In genomic region chr3:119677641-119677934, GRCh38 we compare ENCODE assay signal across 8 cellular contexts. TPM values are rescaled to one million over a fixed set of nuclear protein-coding genes. Genes with fewer than 3 reads are reported as not detected.
DNase-seq lines count a peak whose midpoint lies in the region; ATAC-seq and TF ChIP-seq lines count a peak whose summit lies in the region.

No MANE protein-coding gene starts in this region.

- peak overlapping the region; percentile 95 for H3K4me2 ChIP-seq in skeletal muscle satellite cell (ENCODE audit: low read length)

- DNase-seq in T-cell (no peak), fibroblast of villous mesenchyme (ENCODE audit: low read depth) (no peak), posterior cingulate gyrus (no peak), KG1 (lab: John Stamatoyannopoulos, UW) (no peak)
- no peak for DNase-seq in activated effector memory CD4-positive, alpha-beta T cell treated with Interleukin-2 at 50 U/mL for 16 hours

- H3K36me3 ChIP-seq in skeletal muscle satellite cell (ENCODE audit: insufficient read depth, low read length) = peaks cover 12% of the 10 kb centered on the region

- intact Hi-C loops in posterior cingulate gyrus (cut with DNase I) = loop anchor here (1.0 kb wide), 1 partner anchor 179 kb away; the partner anchor contains the start of gene TIMMDC1

- no peak for TF ChIP-seq CTCF in fibroblast of villous mesenchyme (IDR thresholded peaks at IDR 0.05; ENCODE audit: insufficient read depth, low read depth, low read length)

- H3K4me3 Mint-ChIP-seq in T-cell = peak overlapping the region; percentile 81 to 87 (median 84)

- peak; percentile 2 for ATAC-seq in GM21360 (IDR thresholded peaks at IDR 0.05; ENCODE audit: unreplicated experiment)
- no peak for ATAC-seq in T-cell (replicated peaks in 1 of 4)
- ATAC-seq in GM19467 (IDR thresholded peaks at IDR 0.05; ENCODE audit: unreplicated experiment) = no peak

- peaks cover 12% of the 10 kb centered on the region for H3K4me1 ChIP-seq in skeletal muscle satellite cell (ENCODE audit: control insufficient read depth, insufficient read depth, low read length)

- H3K27ac Mint-ChIP-seq in T-cell = peak overlapping the region; percentile 94 to 97

- no peaks in the 10 kb centered on the region for H3K9me3 Mint-ChIP-seq in T-cell

- H3K4me1 Mint-ChIP-seq in T-cell = peaks cover 35 to 36% (median 35%) of the 10 kb centered on the region in 3 donors

- peak overlapping the region; percentile 78 for H3K4me3 ChIP-seq in fibroblast of villous mesenchyme (ENCODE audit: low read depth, low read length)
- H3K4me3 ChIP-seq in skeletal muscle satellite cell (ENCODE audit: low read length) = peak overlapping the region; percentile 72

- no peaks in the 10 kb centered on the region for H3K27me3 ChIP-seq in skeletal muscle satellite cell (ENCODE audit: control insufficient read depth, insufficient read depth, low read length)

- POLR2A ChIA-PET in T-cell (lab: Charles Lee) = interaction anchor here in 1 of 2 donors (1.4 kb wide), 1 partner anchor 418 kb away, joined by 5 read pairs; no protein-coding TSS in a partner anchor

- H3K27me3 Mint-ChIP-seq in T-cell = no peaks in the 10 kb centered on the region

- no peaks in the 10 kb centered on the region for H3K9me3 ChIP-seq in skeletal muscle satellite cell (replicated peaks; ENCODE audit: low read length)

- peaks cover 17% of the 10 kb centered on the region for H3K36me3 Mint-ChIP-seq in T-cell

- CTCF ChIA-PET in T-cell (lab: Charles Lee) = interaction anchor here in 1 of 2 donors (0.6 kb wide), 1 partner anchor 213 kb away, joined by 3 read pairs; no protein-coding TSS in a partner anchor

- peak overlapping the region; percentile 75 for H3K9ac ChIP-seq in skeletal muscle satellite cell (ENCODE audit: low read depth, low read length)

RNA-seq across cellular contexts. Expression of gene COX17, which starts 0.4 kb away (rescaled TPM):
- total RNA-seq in T-cell (10 to 100 TPM; 20.5 to 33.1 (median 30.6) TPM), fibroblast of villous mesenchyme (10.8 and 15.8 TPM in 2 replicates)
- total RNA-seq in skeletal muscle satellite cell (2012; rRNA removed) = 10.6 and 15.1 TPM in 2 replicates

RNA-seq across cellular contexts. Expression of gene POPDC2, which starts 17.2 kb away (rescaled TPM):
- total RNA-seq in T-cell (1 to 10 TPM; 3.6 to 4.8 (median 4.2) TPM), fibroblast of villous mesenchyme (1.3 TPM in 2 replicates)
- total RNA-seq in skeletal muscle satellite cell (2012; rRNA removed) = 0.51 TPM in 1 of 2 replicates, not detected in the other

RNA-seq across cellular contexts. Expression of gene CFAP91, which starts 25.2 kb away (rescaled TPM):
- total RNA-seq in T-cell (1 to 10 TPM in 1 of 5 donors, under 1 TPM in 3, not detected in 1; 0.14 to 1.2 (median 0.40) TPM), fibroblast of villous mesenchyme (0.32 and 0.43 TPM in 2 replicates)
- 0.25 and 0.87 TPM in 2 replicates for total RNA-seq in skeletal muscle satellite cell (2012; rRNA removed)
